Comparison of ENCODE assay signal across 13 cellular contexts in the genomic region with DNA sequence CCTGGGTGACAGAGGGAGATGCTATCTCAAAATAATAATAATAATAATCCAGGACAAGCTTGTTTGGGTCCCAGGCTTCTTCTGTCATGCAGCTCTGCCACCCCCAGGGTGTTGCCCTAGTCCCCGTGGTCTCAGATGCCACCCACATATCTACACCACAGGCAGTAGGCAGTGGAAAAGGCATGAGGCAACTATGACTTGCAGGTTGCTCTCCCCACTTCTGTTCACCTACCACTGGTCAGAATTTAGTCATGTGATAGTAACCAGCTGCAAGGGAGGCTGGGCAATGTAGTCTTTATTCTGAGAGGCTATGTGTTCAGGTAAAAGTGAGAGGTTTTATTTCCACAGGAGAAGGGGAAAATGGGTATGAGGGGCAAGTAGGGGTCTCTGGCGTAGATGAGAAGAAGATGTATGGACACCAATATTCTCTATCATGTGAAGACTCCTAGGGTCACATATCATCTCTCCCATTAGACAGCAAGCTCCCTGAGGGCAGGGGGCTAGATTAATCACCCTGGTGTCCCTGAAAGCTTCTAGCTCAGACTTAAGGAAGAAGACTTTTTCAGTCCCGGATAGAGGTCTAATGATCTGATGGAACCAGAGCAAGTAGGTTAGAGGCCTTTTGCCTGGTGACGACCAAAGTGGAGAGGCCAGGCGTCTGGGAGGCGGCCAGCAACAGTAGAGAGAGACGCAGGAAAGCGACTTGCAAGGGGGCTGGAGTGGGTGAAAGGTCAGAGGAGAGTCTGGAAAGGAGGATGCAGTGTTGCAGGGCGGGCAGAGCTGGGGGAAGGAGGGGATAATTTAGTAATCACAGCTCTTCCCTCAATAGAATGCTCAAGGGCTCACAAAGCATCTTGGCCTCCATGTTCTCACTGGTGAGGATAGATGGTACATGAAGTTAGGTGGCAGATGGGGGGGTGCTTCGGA. TPM values are rescaled to one million over a fixed set of nuclear protein-coding genes. Genes with fewer than 3 reads are reported as not detected.
DNase-seq lines count a peak whose midpoint lies in the region; ATAC-seq and TF ChIP-seq lines count a peak whose summit lies in the region.
"Had no signal": no experiment of that assay in that cellular context is flagged by ENCODE, and none has a peak within 500 bp of the region (broad histone marks: within the 10 kb centered on the region; RNA-seq: fewer than 3 reads in every experiment).

No MANE protein-coding gene starts in this region.

- no peaks in the 10 kb centered on the region for H3K4me1 ChIP-seq in breast epithelium
- H3K4me1 ChIP-seq in vagina, result no peaks in the 10 kb centered on the region
- H3K4me1 ChIP-seq: spleen had no signal

- CTCF ChIA-PET in MCF 10A (lab: Yijun Ruan, JAX) (interaction anchor here (0.8 to 1.4 kb wide), 2 partner anchors 14 to 154 kb away, joined by 3 read pairs; no protein-coding TSS in a partner anchor), WTC11 (lab: Charles Lee) (interaction anchor here (0.8 to 2.2 kb wide), 4 partner anchors 9 to 82 kb away, joined by 3 to 14 read pairs (median 4); no protein-coding TSS in a partner anchor)

- H3K9me3 ChIP-seq in breast epithelium, result no peaks in the 10 kb centered on the region
- no peaks in the 10 kb centered on the region for H3K9me3 ChIP-seq in vagina
- H3K9me3 ChIP-seq: BLaER1, spleen had no signal

- H3K27ac Mint-ChIP-seq in MCF 10A (ENCODE audit: low read depth, unreplicated experiment), result no peak overlapping the region
- no peak overlapping the region for H3K27ac Mint-ChIP-seq in WTC11

- intact Hi-C loops in MCF 10A (cut with micrococcal nuclease) (no loop called here), breast epithelium (cut with DNase I; ENCODE audit: low total_unique reads) (no loop called here), vagina (cut with DNase I) (no loop called here)

- peak; percentile 26 for DNase-seq in MCF 10A (ENCODE audit: unreplicated experiment)
- DNase-seq in breast epithelium (ENCODE audit: low spot score in 2 of 2), result no peak
- DNase-seq in M059J (ENCODE audit: low read depth), result peak; percentile 53
- no peak for DNase-seq in WTC11 (ENCODE audit: low spot score)
- DNase-seq in stimulated activated CD8-positive, alpha-beta memory T cell treated with anti-CD3 and anti-CD28 coated beads, Interleukin-4, amount 100 ng/mL, for 48 hours, result peak; percentile 33
- DNase-seq in NCI-H1417 (lab: John Stamatoyannopoulos, UW), result no peak
- DNase-seq in vagina (ENCODE audit: extremely low spot score in 2 of 2), result no peak
- DNase-seq: hippocampal formation, NCI-H2081 treated with DMSO at 0.1 percent for 48 hours, spleen had no signal

- peaks cover 0 to 10% of the 10 kb centered on the region in 2 donors for H3K27me3 ChIP-seq in breast epithelium
- H3K27me3 ChIP-seq in vagina, result no peaks in the 10 kb centered on the region
- H3K27me3 ChIP-seq: BLaER1 had no signal

- H3K9me3 Mint-ChIP-seq in MCF 10A (ENCODE audit: unreplicated experiment) (no peaks in the 10 kb centered on the region), WTC11 (0 out of 2 replicates have a peak, but pooled peaks cover 3% of the 10 kb centered on the region)

- TF ChIP-seq POLR2A in breast epithelium (IDR thresholded peaks at IDR 0.05) (no peak), vagina (IDR thresholded peaks at IDR 0.05) (no peak)

- H3K27me3 Mint-ChIP-seq in MCF 10A (ENCODE audit: insufficient read depth, unreplicated experiment) (peaks cover 16% of the 10 kb centered on the region), WTC11 (ENCODE audit: low read depth) (no peaks in the 10 kb centered on the region)

- H3K4me3 ChIP-seq in breast epithelium (no peak overlapping the region), vagina (no peak overlapping the region)
- H3K4me3 ChIP-seq: BLaER1, dorsolateral prefrontal cortex, spleen had no signal

- no peaks in the 10 kb centered on the region for H3K36me3 ChIP-seq in breast epithelium
- H3K36me3 ChIP-seq in vagina, result no peaks in the 10 kb centered on the region
- H3K36me3 ChIP-seq: BLaER1, spleen had no signal

- no peak overlapping the region for H3K4me3 Mint-ChIP-seq in MCF 10A (ENCODE audit: unreplicated experiment)
- H3K4me3 Mint-ChIP-seq in WTC11, result no peak overlapping the region

- BruUV-seq in MCF 10A (replicated peaks; lab: Mats Ljungman, UMichigan), result no TSS peak

- H3K27ac ChIP-seq in breast epithelium (no peak overlapping the region), vagina (no peak overlapping the region)
- H3K27ac ChIP-seq: BLaER1, dorsolateral prefrontal cortex, spleen had no signal

- POLR2A ChIA-PET in MCF 10A (lab: Yijun Ruan, JAX) (interaction anchor here (1.0 to 1.4 kb wide), 2 partner anchors 10 to 38 kb away, joined by 3 read pairs; no protein-coding TSS in a partner anchor), WTC11 (lab: Charles Lee) (interaction anchor here (0.8 to 1.3 kb wide), 2 partner anchors 34 to 41 kb away, joined by 3 read pairs; partner anchors contain the start of gene CSNK2A1)

- TF ChIP-seq CTCF in MCF 10A (IDR thresholded peaks at IDR 0.05; ENCODE audit: unreplicated experiment), result no peak
- no peak for TF ChIP-seq CTCF in breast epithelium (IDR thresholded peaks at IDR 0.05)
- TF ChIP-seq CTCF in WTC11 (IDR thresholded peaks at IDR 0.05), result no peak
- no peak for TF ChIP-seq CTCF in vagina (IDR thresholded peaks at IDR 0.05)

- H3K36me3 Mint-ChIP-seq in MCF 10A (ENCODE audit: insufficient read depth, unreplicated experiment) (no peaks in the 10 kb centered on the region), WTC11 (no peaks in the 10 kb centered on the region)

- H3K4me1 Mint-ChIP-seq in MCF 10A (ENCODE audit: insufficient read depth, unreplicated experiment), result no peaks in the 10 kb centered on the region
- H3K4me1 Mint-ChIP-seq in WTC11, result peaks cover 5% of the 10 kb centered on the region

- ATAC-seq in WTC11 (peak; percentile 85), GM21528 (IDR thresholded peaks at IDR 0.05; ENCODE audit: low FRiP score, unreplicated experiment) (no peak)

TF ChIP-seq in WTC11, 78 proteins besides CTCF, POLR2A, EP300 and RAD21 (continues in another document):
- TF ChIP-seq ZNF121 (CRISPR knock-in tag; IDR thresholded peaks at IDR 0.05) (no peak), MYBL2 (CRISPR knock-in tag; IDR thresholded peaks at IDR 0.05) (no peak), GRHL2 (CRISPR knock-in tag; IDR thresholded peaks at IDR 0.05; ENCODE audit: insufficient replicate concordance, severe bottlenecking) (no peak), USF1 (CRISPR knock-in tag; IDR thresholded peaks at IDR 0.05) (peak; percentile 90), ZNF263 (CRISPR knock-in tag; IDR thresholded peaks at IDR 0.05; ENCODE audit: low read depth) (no peak), ATF1 (CRISPR knock-in tag; IDR thresholded peaks at IDR 0.05) (no peak), PREB (CRISPR knock-in tag; IDR thresholded peaks at IDR 0.05; ENCODE audit: borderline replicate concordance) (no peak), ZMAT4 (CRISPR knock-in tag; IDR thresholded peaks at IDR 0.05) (no peak), USF2 (CRISPR knock-in tag; IDR thresholded peaks at IDR 0.05) (peak; percentile 90), ZNF219 (CRISPR knock-in tag; IDR thresholded peaks at IDR 0.05; ENCODE audit: borderline replicate concordance) (no peak), NR3C1 (CRISPR knock-in tag; conservative IDR thresholded peaks at IDR 0.05; ENCODE audit: low read depth) (no peak)
- TF ChIP-seq, protein P1, sequence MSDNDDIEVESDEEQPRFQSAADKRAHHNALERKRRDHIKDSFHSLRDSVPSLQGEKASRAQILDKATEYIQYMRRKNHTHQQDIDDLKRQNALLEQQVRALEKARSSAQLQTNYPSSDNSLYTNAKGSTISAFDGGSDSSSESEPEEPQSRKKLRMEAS (CRISPR knock-in tag; IDR thresholded peaks at IDR 0.05), result no peak

RNA-seq across cellular contexts. Expression of gene TCF15, which starts 25.5 kb away (rescaled TPM):
- not detected in 2 replicates for total RNA-seq in MCF 10A (2022)
- 1 to 10 TPM in 2 of 3 donors, under 1 TPM in 1; 0.44 to 2.6 (median 1.1) TPM for total RNA-seq in breast epithelium
- not detected in 2 replicates for total RNA-seq in M059J (2014; rRNA removed; shearing (Covaris generic))
- total RNA-seq in WTC11 (2021), result 3.8 to 5.8 TPM (median 4.6 TPM) in 3 replicates
- not detected for total RNA-seq in vagina

RNA-seq across cellular contexts. Expression of gene CSNK2A1, which starts 41.0 kb away (rescaled TPM):
- total RNA-seq in MCF 10A (2022) (271 and 297 TPM in 2 replicates), breast epithelium (10 to 100 TPM; 55.0 to 90.9 (median 77.7) TPM), WTC11 (2021) (235 to 244 TPM (median 236 TPM) in 3 replicates), vagina (70.0 TPM)
- total RNA-seq in M059J (2014; rRNA removed; shearing (Covaris generic)), result 146 and 269 TPM in 2 replicates

Comparison
In these comparisons a context has a peak if more than half of its experiments do, and no peak if none do; other contexts are left out.
1. DNase-seq: peak in MCF 10A (single experiment), M059J (single experiment) and stimulated activated CD8-positive, alpha-beta memory T cell treated with anti-CD3 and anti-CD28 coated beads, Interleukin-4, amount 100 ng/mL, for 48 hours (single experiment); none in breast epithelium (0 of 2), WTC11 (single experiment), NCI-H1417 (0 of 3) and vagina (0 of 2).